27 cellular contexts compared by ENCODE assay signal in genomic region chr20:64205611-64206026, GRCh38. TPM values are rescaled to one million over a fixed set of nuclear protein-coding genes. Genes with fewer than 3 reads are reported as not detected.
DNase-seq lines count a peak whose midpoint lies in the region; ATAC-seq, FAIRE-seq and TF ChIP-seq lines count a peak whose summit lies in the region.
"Had no signal": no experiment of that assay in that cellular context is flagged by ENCODE, and none has a peak within 500 bp of the region (broad histone marks: within the 10 kb centered on the region; RNA-seq: fewer than 3 reads in every experiment).

No MANE protein-coding gene starts in this region.

- TF ChIP-seq CTCF in neural crest cell (conservative IDR thresholded peaks at IDR 0.05) = no peak

- H3K27me3 Mint-ChIP-seq in neural crest cell (ENCODE audit: low read depth) = no peaks in the 10 kb centered on the region

- DNase-seq in Ammon's horn (ENCODE audit: low spot score) (peak; percentile 59), SK-MEL-5 (ENCODE audit: low read depth, low spot score) (peak; percentile 94), neural crest cell (ENCODE audit: low read depth, low spot score) (peak; percentile 40), GOT3 (lab: John Stamatoyannopoulos, UW) (no peak), HTR-8/SVneo (ENCODE audit: insufficient read length, low spot score) (no peak)
- no peak for DNase-seq in stimulated activated CD4-positive, alpha-beta T cell treated with anti-CD3 and anti-CD28 coated beads, Interleukin-12 subunit alpha, Interleukin-12 subunit beta, amount 100 ng/mL, for 4 hours
- DNase-seq: activated CD8-positive, alpha-beta T cell treated with anti-CD3 and anti-CD28 coated beads, Interleukin-2, amount 10 ng/mL, durations not matched to agents 7 days and 5 days; activated effector memory CD4-positive, alpha-beta T cell treated with Interleukin-2 at 50 U/mL for 16 hours; activated naive CD8-positive, alpha-beta T cell treated with anti-CD3 and anti-CD28 coated beads for 36 hours; activated T-cell treated with anti-CD3 and anti-CD28 coated beads for 4 hours; dermis blood vessel endothelial cell; KBM-7; kidney glomerular epithelial cell; MG63; NCI-H2081; NCI-H2227 treated with DMSO at 0.1 percent for 48 hours; SK-N-SH; trophoblast cell had no signal

- no peaks in the 10 kb centered on the region for H3K9me3 Mint-ChIP-seq in neural crest cell
- H3K9me3 Mint-ChIP-seq: activated naive CD8-positive, alpha-beta T cell treated with anti-CD3 and anti-CD28 coated beads for 36 hours; T-helper 1 cell treated with Interleukin-12 subunit alpha and Interleukin-12 subunit beta and Interleukin-4 antibody, amounts not matched to agents 30 μg/mL and 1 μg/mL, for 36 hours had no signal

- peak; percentile 54 for ATAC-seq in esophagus mucosa
- no peak for ATAC-seq in GM21367 (IDR thresholded peaks at IDR 0.05; ENCODE audit: unreplicated experiment)
- ATAC-seq: activated CD8-positive, alpha-beta T cell treated with anti-CD3 and anti-CD28 coated beads, Interleukin-2, amount 10 ng/mL, durations not matched to agents 7 days and 5 days; HCT116 had no signal

- H3K4me3 Mint-ChIP-seq in neural crest cell = peak overlapping the region; percentile 32
- H3K4me3 Mint-ChIP-seq: activated CD8-positive, alpha-beta T cell treated with anti-CD3 and anti-CD28 coated beads, Interleukin-2, amount 10 ng/mL, durations not matched to agents 7 days and 5 days; activated naive CD8-positive, alpha-beta T cell treated with anti-CD3 and anti-CD28 coated beads for 36 hours; neural progenitor cell; T-helper 1 cell treated with Interleukin-12 subunit alpha and Interleukin-12 subunit beta and Interleukin-4 antibody, amounts not matched to agents 30 μg/mL and 1 μg/mL, for 36 hours had no signal

- peaks cover 21% of the 10 kb centered on the region for H3K4me1 Mint-ChIP-seq in neural crest cell
- H3K4me1 Mint-ChIP-seq: activated naive CD8-positive, alpha-beta T cell treated with anti-CD3 and anti-CD28 coated beads for 36 hours; neural progenitor cell had no signal

- peak overlapping the region; percentile 97 for H3K27ac Mint-ChIP-seq in neural crest cell (ENCODE audit: unreplicated experiment)
- H3K27ac Mint-ChIP-seq: activated CD8-positive, alpha-beta T cell treated with anti-CD3 and anti-CD28 coated beads, Interleukin-2, amount 10 ng/mL, durations not matched to agents 7 days and 5 days; activated naive CD8-positive, alpha-beta T cell treated with anti-CD3 and anti-CD28 coated beads for 36 hours; neural progenitor cell; T-helper 1 cell treated with Interleukin-12 subunit alpha and Interleukin-12 subunit beta and Interleukin-4 antibody, amounts not matched to agents 30 μg/mL and 1 μg/mL, for 36 hours had no signal

- FAIRE-seq in HTR-8/SVneo (lab: Jason Lieb, UNC) = no peak
- FAIRE-seq: A204.1 had no signal

- H3K36me3 Mint-ChIP-seq in neural crest cell (ENCODE audit: low read depth) = peaks cover 3% of the 10 kb centered on the region
- H3K36me3 Mint-ChIP-seq: activated naive CD8-positive, alpha-beta T cell treated with anti-CD3 and anti-CD28 coated beads for 36 hours; neural progenitor cell had no signal

- in situ Hi-C loops in SK-MEL-5 (cut with HindIII; ENCODE audit: low pct_unique_long_range_greater_than_20kb, low sequenced_read_pairs) = no loop called here

RNA-seq across cellular contexts. Expression of gene MYT1, which starts 41.4 kb away (rescaled TPM):
- total RNA-seq in SK-MEL-5 (2014; rRNA removed; shearing (Covaris generic)) = 0.29 and 1.8 TPM in 2 replicates
- polyA plus RNA-seq in SK-MEL-5 (2015; cell fraction: cytosol; rRNA removed) = 0.20 and 0.33 TPM in 2 replicates
- polyA plus RNA-seq in SK-MEL-5 (2015; cell fraction: nucleus; rRNA removed) = 0.09 and 0.89 TPM in 2 replicates
- not detected for total RNA-seq in esophagus mucosa
- total RNA-seq in neural crest cell = 4.0 and 4.3 TPM in 2 replicates
- total RNA-seq: activated CD8-positive, alpha-beta T cell treated with anti-CD3 and anti-CD28 coated beads, Interleukin-2, amount 10 ng/mL, durations not matched to agents 7 days and 5 days; dermis blood vessel endothelial cell; fibroblast of lung; glomerular endothelial cell; pulmonary artery endothelial cell had no signal
- polyA plus RNA-seq: fibroblast of lung had no signal

RNA-seq across cellular contexts. Expression of gene PCMTD2, which starts 49.9 kb away (rescaled TPM):
- total RNA-seq in SK-MEL-5 (2014; rRNA removed; shearing (Covaris generic)) = 41.1 and 44.0 TPM in 2 replicates
- 52.5 and 73.5 TPM in 2 replicates for polyA plus RNA-seq in SK-MEL-5 (2015; cell fraction: cytosol; rRNA removed)
- polyA plus RNA-seq in SK-MEL-5 (2015; cell fraction: nucleus; rRNA removed) = 412 and 495 TPM in 2 replicates
- 26.0 TPM for total RNA-seq in esophagus mucosa
- total RNA-seq in neural crest cell = 61.6 and 65.4 TPM in 2 replicates

Comparison
In these comparisons a context has a peak if more than half of its experiments do, and no peak if none do; other contexts are left out.
1. DNase-seq: peak in Ammon's horn (single experiment), SK-MEL-5 (single experiment) and neural crest cell (single experiment); none in GOT3 (single experiment), stimulated activated CD4-positive, alpha-beta T cell treated with anti-CD3 and anti-CD28 coated beads, Interleukin-12 subunit alpha, Interleukin-12 subunit beta, amount 100 ng/mL, for 4 hours (single experiment) and HTR-8/SVneo (single experiment).